Comparison of ENCODE assay signal across 32 cellular contexts in the genomic region with DNA sequence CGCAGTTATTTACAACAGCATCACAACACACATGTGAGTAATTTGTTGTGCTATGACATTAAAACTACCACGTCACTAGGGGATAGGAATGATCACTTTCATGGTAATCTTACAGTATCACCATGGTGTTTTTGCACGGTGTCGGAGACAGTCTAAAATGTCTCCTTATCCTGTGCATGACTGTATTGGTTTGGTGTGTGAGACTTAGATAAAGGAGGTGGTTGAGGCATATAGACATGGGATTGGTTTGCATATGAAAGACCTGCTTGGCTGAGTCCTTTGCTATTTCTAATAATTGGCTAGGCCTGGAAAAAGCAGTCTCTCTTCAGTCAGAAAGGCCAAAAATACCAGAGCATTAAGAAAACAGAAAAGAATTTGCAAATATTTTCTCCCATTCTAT.
"Had no signal": no experiment of that assay in that cellular context is flagged by ENCODE, and none has a peak within 500 bp of the region (broad histone marks: within the 10 kb centered on the region; RNA-seq: fewer than 3 reads in every experiment).

No MANE protein-coding gene starts in this region.

- FAIRE-seq: astrocyte, bronchial epithelial cell had no signal

- ATAC-seq: activated CD4-positive, alpha-beta T cell treated with anti-CD3 and anti-CD28 coated beads for 36 hours; activated CD8-positive, alpha-beta T cell treated with anti-CD3 and anti-CD28 coated beads, Interleukin-2, amount 10 ng/mL, durations not matched to agents 7 days and 5 days; activated naive CD4-positive, alpha-beta T cell treated with anti-CD3 and anti-CD28 coated beads, Interleukin-2, amount 50 U/mL, for 72 hours; activated T-cell treated with anti-CD3 and anti-CD28 coated beads, Interleukin-2, amount 50 U/mL, for 72 hours; foreskin keratinocyte; gastrocnemius medialis; heart left ventricle had no signal

- H3K27ac Mint-ChIP-seq: activated CD4-positive, alpha-beta memory T cell treated with anti-CD3 and anti-CD28 coated beads for 36 hours; activated CD4-positive, alpha-beta T cell treated with anti-CD3 and anti-CD28 coated beads for 36 hours; activated CD4-positive, alpha-beta T cell treated with anti-CD3 and anti-CD28 coated beads, Interleukin-2, amount 10 ng/mL, durations not matched to agents 24 days and 14 days; activated CD8-positive, alpha-beta T cell treated with anti-CD3 and anti-CD28 coated beads, Interleukin-2, amount 10 ng/mL, durations not matched to agents 7 days and 5 days; activated naive CD4-positive, alpha-beta T cell treated with anti-CD3 and anti-CD28 coated beads, Interleukin-2, amount 10 ng/mL, durations not matched to agents 7 days and 5 days; activated naive CD4-positive, alpha-beta T cell treated with anti-CD3 and anti-CD28 coated beads, Interleukin-2, amount 50 U/mL, for 72 hours; activated naive CD8-positive, alpha-beta T cell treated with anti-CD3 and anti-CD28 coated beads, Interleukin-2, amount 10 ng/mL, durations not matched to agents 7 days and 5 days; activated T-cell treated with anti-CD3 and anti-CD28 coated beads, Interleukin-2, amount 50 U/mL, for 24 hours; activated T-cell treated with anti-CD3 and anti-CD28 coated beads, Interleukin-2, amount 50 U/mL, for 72 hours; dendritic cell treated with granulocyte-macrophage colony-stimulating factor and Interleukin-4, amounts not matched to agents 40 ng/mL and 50 ng/mL, for 4 days; endodermal cell had no signal

- H3K4me1 ChIP-seq: foreskin keratinocyte, gastrocnemius medialis, heart left ventricle had no signal

- H3K4me1 Mint-ChIP-seq: activated CD4-positive, alpha-beta T cell treated with anti-CD3 and anti-CD28 coated beads for 36 hours; activated CD4-positive, alpha-beta T cell treated with anti-CD3 and anti-CD28 coated beads, Interleukin-2, amount 10 ng/mL, durations not matched to agents 24 days and 14 days; activated naive CD4-positive, alpha-beta T cell treated with anti-CD3 and anti-CD28 coated beads, Interleukin-2, amount 10 ng/mL, durations not matched to agents 7 days and 5 days; activated naive CD8-positive, alpha-beta T cell treated with anti-CD3 and anti-CD28 coated beads, Interleukin-2, amount 10 ng/mL, durations not matched to agents 7 days and 5 days; endodermal cell had no signal

- H3K27me3 ChIP-seq: brain microvascular endothelial cell, dorsolateral prefrontal cortex, esophagus muscularis mucosa, foreskin keratinocyte, gastrocnemius medialis, heart left ventricle had no signal

- DNase-seq: activated CD4-positive, alpha-beta memory T cell treated with anti-CD3 and anti-CD28 coated beads for 36 hours; activated CD4-positive, alpha-beta T cell treated with anti-CD3 and anti-CD28 coated beads for 36 hours; activated CD4-positive, alpha-beta T cell treated with anti-CD3 and anti-CD28 coated beads, Interleukin-2, amount 10 ng/mL, durations not matched to agents 24 days and 14 days; activated CD4-positive, CD25-positive, alpha-beta regulatory T cell; activated CD4-positive, CD25-positive, alpha-beta regulatory T cell treated with anti-CD3 and anti-CD28 coated beads, Interleukin-2, amount 50 U/mL, for 72 hours; activated CD8-positive, alpha-beta memory T cell treated with anti-CD3 and anti-CD28 coated beads, Interleukin-2, amount 50 U/mL, for 48 hours; activated CD8-positive, alpha-beta T cell treated with anti-CD3 and anti-CD28 coated beads, Interleukin-2, amount 10 ng/mL, durations not matched to agents 7 days and 5 days; activated gamma-delta T cell; activated naive CD4-positive, alpha-beta T cell; activated naive CD4-positive, alpha-beta T cell treated with anti-CD3 and anti-CD28 coated beads, Interleukin-2, amount 10 ng/mL, durations not matched to agents 7 days and 5 days; activated naive CD8-positive, alpha-beta T cell treated with anti-CD3 and anti-CD28 coated beads, Interleukin-2, amount 10 ng/mL, durations not matched to agents 7 days and 5 days; activated T-cell treated with anti-CD3 and anti-CD28 coated beads for 4 hours; activated T-cell treated with anti-CD3 and anti-CD28 coated beads, Interleukin-2, amount 50 U/mL, for 24 hours; activated T-cell treated with anti-CD3 and anti-CD28 coated beads, Interleukin-2, amount 50 U/mL, for 72 hours; amniotic stem cell; anterior cingulate cortex; brain microvascular endothelial cell; dorsolateral prefrontal cortex; effector memory CD4-positive, alpha-beta T cell; endodermal cell; foreskin keratinocyte; gastrocnemius medialis; glutamatergic neuron; heart left ventricle; T-helper 2 cell had no signal

- H3K27me3 Mint-ChIP-seq: activated CD4-positive, alpha-beta memory T cell treated with anti-CD3 and anti-CD28 coated beads for 36 hours; activated CD4-positive, alpha-beta T cell treated with anti-CD3 and anti-CD28 coated beads for 36 hours; activated CD4-positive, alpha-beta T cell treated with anti-CD3 and anti-CD28 coated beads, Interleukin-2, amount 10 ng/mL, durations not matched to agents 24 days and 14 days; activated naive CD4-positive, alpha-beta T cell treated with anti-CD3 and anti-CD28 coated beads, Interleukin-2, amount 10 ng/mL, durations not matched to agents 7 days and 5 days; activated naive CD8-positive, alpha-beta T cell treated with anti-CD3 and anti-CD28 coated beads, Interleukin-2, amount 10 ng/mL, durations not matched to agents 7 days and 5 days; activated T-cell treated with anti-CD3 and anti-CD28 coated beads, Interleukin-2, amount 50 U/mL, for 24 hours; central memory CD8-positive, alpha-beta T cell; dendritic cell treated with granulocyte-macrophage colony-stimulating factor and Interleukin-4, amounts not matched to agents 40 ng/mL and 50 ng/mL, for 4 days had no signal

- H3K4me3 Mint-ChIP-seq: activated CD4-positive, alpha-beta memory T cell treated with anti-CD3 and anti-CD28 coated beads for 36 hours; activated CD4-positive, alpha-beta T cell treated with anti-CD3 and anti-CD28 coated beads for 36 hours; activated CD4-positive, alpha-beta T cell treated with anti-CD3 and anti-CD28 coated beads, Interleukin-2, amount 10 ng/mL, durations not matched to agents 24 days and 14 days; activated CD8-positive, alpha-beta T cell treated with anti-CD3 and anti-CD28 coated beads, Interleukin-2, amount 10 ng/mL, durations not matched to agents 7 days and 5 days; activated naive CD4-positive, alpha-beta T cell treated with anti-CD3 and anti-CD28 coated beads, Interleukin-2, amount 10 ng/mL, durations not matched to agents 7 days and 5 days; activated naive CD8-positive, alpha-beta T cell treated with anti-CD3 and anti-CD28 coated beads, Interleukin-2, amount 10 ng/mL, durations not matched to agents 7 days and 5 days; activated T-cell treated with anti-CD3 and anti-CD28 coated beads, Interleukin-2, amount 50 U/mL, for 24 hours; activated T-cell treated with anti-CD3 and anti-CD28 coated beads, Interleukin-2, amount 50 U/mL, for 72 hours; central memory CD8-positive, alpha-beta T cell; dendritic cell treated with granulocyte-macrophage colony-stimulating factor and Interleukin-4, amounts not matched to agents 40 ng/mL and 50 ng/mL, for 4 days; endodermal cell had no signal

- H3K4me3 ChIP-seq: coronary artery, dorsolateral prefrontal cortex, esophagus muscularis mucosa, gastrocnemius medialis, heart left ventricle had no signal

- H3K9me3 ChIP-seq: gastrocnemius medialis had no signal

- H3K27ac ChIP-seq: brain microvascular endothelial cell, coronary artery, dorsolateral prefrontal cortex, esophagus muscularis mucosa, foreskin keratinocyte, gastrocnemius medialis, heart left ventricle had no signal
